In the genomic region with DNA sequence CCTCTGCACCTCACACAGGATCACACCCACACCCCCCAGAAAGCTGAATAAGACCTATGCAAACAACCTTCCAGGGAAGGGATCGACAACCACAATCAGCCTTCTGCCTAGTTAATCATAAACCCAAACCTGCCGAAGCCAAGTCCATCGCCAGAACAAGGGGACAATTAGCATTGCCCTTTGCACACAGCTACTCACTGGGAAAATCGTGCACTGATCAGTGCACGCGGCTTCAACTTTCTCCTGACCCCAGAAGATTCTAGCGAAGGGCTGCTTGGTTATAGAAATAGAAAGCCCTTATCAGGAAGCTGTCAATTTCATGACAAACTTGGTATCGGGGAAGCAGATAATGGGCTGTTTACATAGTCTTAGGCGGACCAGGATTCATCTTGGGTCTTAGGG, we compare ENCODE assay signal across 1 cellular context.
A peak's percentile ranks its signal among the peaks of the same experiment; 100 is the strongest.
TF ChIP-seq lines count a peak whose summit lies in the region.

No MANE protein-coding gene starts in this region.

TF ChIP-seq in HepG2, 621 proteins besides CTCF, POLR2A, EP300 and RAD21 (continued from another document and continues in another):
- TF ChIP-seq, protein P1, sequence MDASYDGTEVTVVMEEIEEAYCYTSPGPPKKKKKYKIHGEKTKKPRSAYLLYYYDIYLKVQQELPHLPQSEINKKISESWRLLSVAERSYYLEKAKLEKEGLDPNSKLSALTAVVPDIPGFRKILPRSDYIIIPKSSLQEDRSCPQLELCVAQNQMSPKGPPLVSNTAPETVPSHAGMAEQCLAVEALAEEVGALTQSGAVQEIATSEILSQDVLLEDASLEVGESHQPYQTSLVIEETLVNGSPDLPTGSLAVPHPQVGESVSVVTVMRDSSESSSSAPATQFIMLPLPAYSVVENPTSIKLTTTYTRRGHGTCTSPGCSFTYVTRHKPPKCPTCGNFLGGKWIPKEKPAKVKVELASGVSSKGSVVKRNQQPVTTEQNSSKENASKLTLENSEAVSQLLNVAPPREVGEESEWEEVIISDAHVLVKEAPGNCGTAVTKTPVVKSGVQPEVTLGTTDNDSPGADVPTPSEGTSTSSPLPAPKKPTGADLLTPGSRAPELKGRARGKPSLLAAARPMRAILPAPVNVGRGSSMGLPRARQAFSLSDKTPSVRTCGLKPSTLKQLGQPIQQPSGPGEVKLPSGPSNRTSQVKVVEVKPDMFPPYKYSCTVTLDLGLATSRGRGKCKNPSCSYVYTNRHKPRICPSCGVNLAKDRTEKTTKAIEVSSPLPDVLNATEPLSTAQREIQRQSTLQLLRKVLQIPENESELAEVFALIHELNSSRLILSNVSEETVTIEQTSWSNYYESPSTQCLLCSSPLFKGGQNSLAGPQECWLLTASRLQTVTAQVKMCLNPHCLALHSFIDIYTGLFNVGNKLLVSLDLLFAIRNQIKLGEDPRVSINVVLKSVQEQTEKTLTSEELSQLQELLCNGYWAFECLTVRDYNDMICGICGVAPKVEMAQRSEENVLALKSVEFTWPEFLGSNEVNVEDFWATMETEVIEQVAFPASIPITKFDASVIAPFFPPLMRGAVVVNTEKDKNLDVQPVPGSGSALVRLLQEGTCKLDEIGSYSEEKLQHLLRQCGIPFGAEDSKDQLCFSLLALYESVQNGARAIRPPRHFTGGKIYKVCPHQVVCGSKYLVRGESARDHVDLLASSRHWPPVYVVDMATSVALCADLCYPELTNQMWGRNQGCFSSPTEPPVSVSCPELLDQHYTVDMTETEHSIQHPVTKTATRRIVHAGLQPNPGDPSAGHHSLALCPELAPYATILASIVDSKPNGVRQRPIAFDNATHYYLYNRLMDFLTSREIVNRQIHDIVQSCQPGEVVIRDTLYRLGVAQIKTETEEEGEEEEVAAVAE (CRISPR knock-in tag; IDR thresholded peaks at IDR 0.05; ENCODE audit: borderline replicate concordance): 0 out of 2 replicates have a peak, but pooled peaks have one; percentile 31
- TF ChIP-seq GABPA (IDR thresholded peaks at IDR 0.05; ENCODE audit: low read depth, low read length) (no peak), GABPA (CRISPR knock-in tag; IDR thresholded peaks at IDR 0.05; ENCODE audit: low read depth) (no peak), MEIS2 (CRISPR knock-in tag; IDR thresholded peaks at IDR 0.05) (0 out of 2 replicates have a peak, but pooled peaks have one; percentile 24), FOXA1 (IDR thresholded peaks at IDR 0.05) (no peak), FOXA1 (CRISPR knock-in tag; IDR thresholded peaks at IDR 0.05) (peak; percentile 69), ZFP90 (CRISPR knock-in tag; IDR thresholded peaks at IDR 0.05; ENCODE audit: borderline replicate concordance) (no peak), PCBP2 (optimal IDR thresholded peaks at IDR 0.05; ENCODE audit: low read depth, low read length, poor library complexity, severe bottlenecking) (no peak), ERF (CRISPR knock-in tag; IDR thresholded peaks at IDR 0.05) (0 out of 2 replicates have a peak, but pooled peaks have one; percentile 52), ZNF33A (CRISPR knock-in tag; IDR thresholded peaks at IDR 0.05; ENCODE audit: borderline replicate concordance) (no peak), PHF21A (CRISPR knock-in tag; IDR thresholded peaks at IDR 0.05) (peak; percentile 52; the same call in 1 of the 2 replicates), HOXD1 (CRISPR knock-in tag; IDR thresholded peaks at IDR 0.05) (no peak), TOPORS (CRISPR knock-in tag; IDR thresholded peaks at IDR 0.05) (no peak), FOSL2 (CRISPR knock-in tag; IDR thresholded peaks at IDR 0.05) (peak; percentile 71), ZNF550 (CRISPR knock-in tag; IDR thresholded peaks at IDR 0.05; ENCODE audit: borderline replicate concordance) (no peak), ZNF124 (CRISPR knock-in tag; IDR thresholded peaks at IDR 0.05) (no peak), BRCA1 (CRISPR knock-in tag; IDR thresholded peaks at IDR 0.05) (no peak), ZNF652 (CRISPR knock-in tag; IDR thresholded peaks at IDR 0.05; ENCODE audit: borderline replicate concordance, low read depth) (peak; percentile 44; the same call in 1 of the 2 replicates), JARID2 (CRISPR knock-in tag; IDR thresholded peaks at IDR 0.05; ENCODE audit: insufficient replicate concordance) (no peak), SMYD3 (CRISPR knock-in tag; IDR thresholded peaks at IDR 0.05) (no peak), ZNF749 (CRISPR knock-in tag; IDR thresholded peaks at IDR 0.05; ENCODE audit: borderline replicate concordance) (no peak), GFI1 (CRISPR knock-in tag; IDR thresholded peaks at IDR 0.05; ENCODE audit: borderline replicate concordance) (no peak), ZNF382 (CRISPR knock-in tag; IDR thresholded peaks at IDR 0.05; ENCODE audit: borderline replicate concordance) (no peak), MEIS1 (CRISPR knock-in tag; IDR thresholded peaks at IDR 0.05; ENCODE audit: borderline replicate concordance) (no peak), ZNF282 (IDR thresholded peaks at IDR 0.05; ENCODE audit: partially characterized antibody) (no peak), KDM5A (IDR thresholded peaks at IDR 0.05; ENCODE audit: borderline replicate concordance, low read length) (no peak), ZBTB38 (CRISPR knock-in tag; IDR thresholded peaks at IDR 0.05) (0 out of 2 replicates have a peak, but pooled peaks have one; percentile 19), ZNF205 (CRISPR knock-in tag; IDR thresholded peaks at IDR 0.05) (no peak), ZFP41 (CRISPR knock-in tag; IDR thresholded peaks at IDR 0.05; ENCODE audit: borderline replicate concordance) (no peak), ZNF761 (CRISPR knock-in tag; conservative IDR thresholded peaks at IDR 0.05) (no peak), SIN3B (IDR thresholded peaks at IDR 0.05; ENCODE audit: low read length) (no peak), NFE2 (CRISPR knock-in tag; IDR thresholded peaks at IDR 0.05) (no peak)
- TF ChIP-seq, protein P2, sequence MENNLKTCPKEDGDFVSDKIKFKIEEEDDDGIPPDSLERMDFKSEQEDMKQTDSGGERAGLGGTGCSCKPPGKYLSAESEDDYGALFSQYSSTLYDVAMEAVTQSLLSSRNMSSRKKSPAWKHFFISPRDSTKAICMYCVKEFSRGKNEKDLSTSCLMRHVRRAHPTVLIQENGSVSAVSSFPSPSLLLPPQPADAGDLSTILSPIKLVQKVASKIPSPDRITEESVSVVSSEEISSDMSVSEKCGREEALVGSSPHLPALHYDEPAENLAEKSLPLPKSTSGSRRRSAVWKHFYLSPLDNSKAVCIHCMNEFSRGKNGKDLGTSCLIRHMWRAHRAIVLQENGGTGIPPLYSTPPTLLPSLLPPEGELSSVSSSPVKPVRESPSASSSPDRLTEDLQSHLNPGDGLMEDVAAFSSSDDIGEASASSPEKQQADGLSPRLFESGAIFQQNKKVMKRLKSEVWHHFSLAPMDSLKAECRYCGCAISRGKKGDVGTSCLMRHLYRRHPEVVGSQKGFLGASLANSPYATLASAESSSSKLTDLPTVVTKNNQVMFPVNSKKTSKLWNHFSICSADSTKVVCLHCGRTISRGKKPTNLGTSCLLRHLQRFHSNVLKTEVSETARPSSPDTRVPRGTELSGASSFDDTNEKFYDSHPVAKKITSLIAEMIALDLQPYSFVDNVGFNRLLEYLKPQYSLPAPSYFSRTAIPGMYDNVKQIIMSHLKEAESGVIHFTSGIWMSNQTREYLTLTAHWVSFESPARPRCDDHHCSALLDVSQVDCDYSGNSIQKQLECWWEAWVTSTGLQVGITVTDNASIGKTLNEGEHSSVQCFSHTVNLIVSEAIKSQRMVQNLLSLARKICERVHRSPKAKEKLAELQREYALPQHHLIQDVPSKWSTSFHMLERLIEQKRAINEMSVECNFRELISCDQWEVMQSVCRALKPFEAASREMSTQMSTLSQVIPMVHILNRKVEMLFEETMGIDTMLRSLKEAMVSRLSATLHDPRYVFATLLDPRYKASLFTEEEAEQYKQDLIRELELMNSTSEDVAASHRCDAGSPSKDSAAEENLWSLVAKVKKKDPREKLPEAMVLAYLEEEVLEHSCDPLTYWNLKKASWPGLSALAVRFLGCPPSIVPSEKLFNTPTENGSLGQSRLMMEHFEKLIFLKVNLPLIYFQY (CRISPR knock-in tag; IDR thresholded peaks at IDR 0.05; ENCODE audit: borderline replicate concordance): no peak
- TF ChIP-seq, protein P3, sequence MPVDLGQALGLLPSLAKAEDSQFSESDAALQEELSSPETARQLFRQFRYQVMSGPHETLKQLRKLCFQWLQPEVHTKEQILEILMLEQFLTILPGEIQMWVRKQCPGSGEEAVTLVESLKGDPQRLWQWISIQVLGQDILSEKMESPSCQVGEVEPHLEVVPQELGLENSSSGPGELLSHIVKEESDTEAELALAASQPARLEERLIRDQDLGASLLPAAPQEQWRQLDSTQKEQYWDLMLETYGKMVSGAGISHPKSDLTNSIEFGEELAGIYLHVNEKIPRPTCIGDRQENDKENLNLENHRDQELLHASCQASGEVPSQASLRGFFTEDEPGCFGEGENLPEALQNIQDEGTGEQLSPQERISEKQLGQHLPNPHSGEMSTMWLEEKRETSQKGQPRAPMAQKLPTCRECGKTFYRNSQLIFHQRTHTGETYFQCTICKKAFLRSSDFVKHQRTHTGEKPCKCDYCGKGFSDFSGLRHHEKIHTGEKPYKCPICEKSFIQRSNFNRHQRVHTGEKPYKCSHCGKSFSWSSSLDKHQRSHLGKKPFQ (CRISPR knock-in tag; IDR thresholded peaks at IDR 0.05; ENCODE audit: insufficient replicate concordance): no peak
- TF ChIP-seq, protein P4, sequence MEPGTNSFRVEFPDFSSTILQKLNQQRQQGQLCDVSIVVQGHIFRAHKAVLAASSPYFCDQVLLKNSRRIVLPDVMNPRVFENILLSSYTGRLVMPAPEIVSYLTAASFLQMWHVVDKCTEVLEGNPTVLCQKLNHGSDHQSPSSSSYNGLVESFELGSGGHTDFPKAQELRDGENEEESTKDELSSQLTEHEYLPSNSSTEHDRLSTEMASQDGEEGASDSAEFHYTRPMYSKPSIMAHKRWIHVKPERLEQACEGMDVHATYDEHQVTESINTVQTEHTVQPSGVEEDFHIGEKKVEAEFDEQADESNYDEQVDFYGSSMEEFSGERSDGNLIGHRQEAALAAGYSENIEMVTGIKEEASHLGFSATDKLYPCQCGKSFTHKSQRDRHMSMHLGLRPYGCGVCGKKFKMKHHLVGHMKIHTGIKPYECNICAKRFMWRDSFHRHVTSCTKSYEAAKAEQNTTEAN (CRISPR knock-in tag; conservative IDR thresholded peaks at IDR 0.05): 0 out of 2 replicates have a peak, but pooled peaks have one; percentile 47
- TF ChIP-seq, protein P5, sequence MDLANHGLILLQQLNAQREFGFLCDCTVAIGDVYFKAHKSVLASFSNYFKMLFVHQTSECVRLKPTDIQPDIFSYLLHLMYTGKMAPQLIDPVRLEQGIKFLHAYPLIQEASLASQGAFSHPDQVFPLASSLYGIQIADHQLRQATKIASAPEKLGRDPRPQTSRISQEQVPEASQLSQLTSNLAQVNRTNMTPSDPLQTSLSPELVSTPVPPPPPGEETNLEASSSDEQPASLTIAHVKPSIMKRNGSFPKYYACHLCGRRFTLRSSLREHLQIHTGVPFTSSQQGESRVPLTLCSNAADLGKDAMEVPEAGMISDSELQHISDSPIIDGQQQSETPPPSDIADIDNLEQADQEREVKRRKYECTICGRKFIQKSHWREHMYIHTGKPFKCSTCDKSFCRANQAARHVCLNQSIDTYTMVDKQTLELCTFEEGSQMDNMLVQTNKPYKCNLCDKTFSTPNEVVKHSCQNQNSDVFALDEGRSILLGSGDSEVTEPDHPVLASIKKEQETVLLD (CRISPR knock-in tag; IDR thresholded peaks at IDR 0.05; ENCODE audit: low read depth): no peak
- TF ChIP-seq, protein P6, sequence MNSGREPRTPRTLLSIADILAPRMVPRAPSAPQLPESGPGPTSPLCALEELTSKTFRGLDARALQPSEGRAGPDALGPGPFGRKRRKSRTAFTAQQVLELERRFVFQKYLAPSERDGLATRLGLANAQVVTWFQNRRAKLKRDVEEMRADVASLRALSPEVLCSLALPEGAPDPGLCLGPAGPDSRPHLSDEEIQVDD (CRISPR knock-in tag; IDR thresholded peaks at IDR 0.05; ENCODE audit: borderline replicate concordance): no peak
- TF ChIP-seq, protein P7, sequence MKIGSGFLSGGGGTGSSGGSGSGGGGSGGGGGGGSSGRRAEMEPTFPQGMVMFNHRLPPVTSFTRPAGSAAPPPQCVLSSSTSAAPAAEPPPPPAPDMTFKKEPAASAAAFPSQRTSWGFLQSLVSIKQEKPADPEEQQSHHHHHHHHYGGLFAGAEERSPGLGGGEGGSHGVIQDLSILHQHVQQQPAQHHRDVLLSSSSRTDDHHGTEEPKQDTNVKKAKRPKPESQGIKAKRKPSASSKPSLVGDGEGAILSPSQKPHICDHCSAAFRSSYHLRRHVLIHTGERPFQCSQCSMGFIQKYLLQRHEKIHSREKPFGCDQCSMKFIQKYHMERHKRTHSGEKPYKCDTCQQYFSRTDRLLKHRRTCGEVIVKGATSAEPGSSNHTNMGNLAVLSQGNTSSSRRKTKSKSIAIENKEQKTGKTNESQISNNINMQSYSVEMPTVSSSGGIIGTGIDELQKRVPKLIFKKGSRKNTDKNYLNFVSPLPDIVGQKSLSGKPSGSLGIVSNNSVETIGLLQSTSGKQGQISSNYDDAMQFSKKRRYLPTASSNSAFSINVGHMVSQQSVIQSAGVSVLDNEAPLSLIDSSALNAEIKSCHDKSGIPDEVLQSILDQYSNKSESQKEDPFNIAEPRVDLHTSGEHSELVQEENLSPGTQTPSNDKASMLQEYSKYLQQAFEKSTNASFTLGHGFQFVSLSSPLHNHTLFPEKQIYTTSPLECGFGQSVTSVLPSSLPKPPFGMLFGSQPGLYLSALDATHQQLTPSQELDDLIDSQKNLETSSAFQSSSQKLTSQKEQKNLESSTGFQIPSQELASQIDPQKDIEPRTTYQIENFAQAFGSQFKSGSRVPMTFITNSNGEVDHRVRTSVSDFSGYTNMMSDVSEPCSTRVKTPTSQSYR (CRISPR knock-in tag; IDR thresholded peaks at IDR 0.05; ENCODE audit: borderline replicate concordance): peak; percentile 17; the same call in 1 of the 2 replicates
- TF ChIP-seq, protein P8, sequence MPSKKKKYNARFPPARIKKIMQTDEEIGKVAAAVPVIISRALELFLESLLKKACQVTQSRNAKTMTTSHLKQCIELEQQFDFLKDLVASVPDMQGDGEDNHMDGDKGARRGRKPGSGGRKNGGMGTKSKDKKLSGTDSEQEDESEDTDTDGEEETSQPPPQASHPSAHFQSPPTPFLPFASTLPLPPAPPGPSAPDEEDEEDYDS (CRISPR knock-in tag; IDR thresholded peaks at IDR 0.05): peak; percentile 65
- TF ChIP-seq, protein P9, sequence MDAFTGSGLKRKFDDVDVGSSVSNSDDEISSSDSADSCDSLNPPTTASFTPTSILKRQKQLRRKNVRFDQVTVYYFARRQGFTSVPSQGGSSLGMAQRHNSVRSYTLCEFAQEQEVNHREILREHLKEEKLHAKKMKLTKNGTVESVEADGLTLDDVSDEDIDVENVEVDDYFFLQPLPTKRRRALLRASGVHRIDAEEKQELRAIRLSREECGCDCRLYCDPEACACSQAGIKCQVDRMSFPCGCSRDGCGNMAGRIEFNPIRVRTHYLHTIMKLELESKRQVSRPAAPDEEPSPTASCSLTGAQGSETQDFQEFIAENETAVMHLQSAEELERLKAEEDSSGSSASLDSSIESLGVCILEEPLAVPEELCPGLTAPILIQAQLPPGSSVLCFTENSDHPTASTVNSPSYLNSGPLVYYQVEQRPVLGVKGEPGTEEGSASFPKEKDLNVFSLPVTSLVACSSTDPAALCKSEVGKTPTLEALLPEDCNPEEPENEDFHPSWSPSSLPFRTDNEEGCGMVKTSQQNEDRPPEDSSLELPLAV (CRISPR knock-in tag; conservative IDR thresholded peaks at IDR 0.05; ENCODE audit: low read depth): no peak
